23 cellular contexts compared by ENCODE assay signal in genomic region chr6:41640436-41640835, GRCh38. TPM values are rescaled to one million over a fixed set of nuclear protein-coding genes. Genes with fewer than 3 reads are reported as not detected.
A peak's percentile ranks its signal among the peaks of the same experiment; 100 is the strongest.
DNase-seq lines count a peak whose midpoint lies in the region; ATAC-seq and TF ChIP-seq lines count a peak whose summit lies in the region.
"Had no signal": no experiment of that assay in that cellular context is flagged by ENCODE, and none has a peak within 500 bp of the region (broad histone marks: within the 10 kb centered on the region; RNA-seq: fewer than 3 reads in every experiment).

No MANE protein-coding gene starts in this region.

- no peaks in the 10 kb centered on the region for H3K9me3 ChIP-seq in hepatocyte (ENCODE audit: low read depth)
- H3K9me3 ChIP-seq: heart right ventricle, neutrophil, thyroid gland had no signal

- DNase-seq in H7, result peak; percentile 56
- peak; percentile 40 for DNase-seq in UCSD-AML1 (lab: John Stamatoyannopoulos, UW; ENCODE audit: unreplicated experiment)
- no peak for DNase-seq in hepatocyte (ENCODE audit: low spot score)
- DNase-seq in osteocyte (ENCODE audit: extremely low spot score, unreplicated experiment), result no peak
- DNase-seq in inferior parietal cortex (ENCODE audit: extremely low spot score), result no peak
- no peak for DNase-seq in A172 (ENCODE audit: low spot score)
- no peak for DNase-seq in lower leg skin (ENCODE audit: low spot score in 2 of 2)
- DNase-seq: activated CD4-positive, alpha-beta T cell treated with anti-CD3 and anti-CD28 coated beads for 48 hours; activated CD8-positive, alpha-beta memory T cell treated with anti-CD3 and anti-CD28 coated beads, Interleukin-2, amount 50 U/mL, for 48 hours; activated gamma-delta T cell; amniotic stem cell; CD8-positive, alpha-beta T cell; DMS79 treated with DMSO at 0.1 percent for 48 hours; heart right ventricle; KG1; NCI-H1048; NCI-H2029; NCI-H446 treated with DMSO at 0.1 percent for 48 hours; RPMI8226; stimulated activated naive B cell treated with anti-CD40 and anti-IgM and Interleukin-4, amounts not matched to agents 10 μg/mL and 1 μg/mL and 100 μg/mL, for 72 hours; thyroid gland had no signal

- H3K36me3 ChIP-seq in H7 (replicated peaks; ENCODE audit: control insufficient read depth, insufficient read depth, low read length) (no peaks in the 10 kb centered on the region; the same call in 1 of the 2 replicates), hepatocyte (replicated peaks; ENCODE audit: insufficient read depth, low read depth) (no peaks in the 10 kb centered on the region)
- H3K36me3 ChIP-seq: heart right ventricle, neutrophil, thyroid gland had no signal

- peak overlapping the region; percentile 94 for H3K27ac Mint-ChIP-seq in osteocyte (ENCODE audit: unreplicated experiment)
- H3K27ac Mint-ChIP-seq: CD8-positive, alpha-beta T cell; stimulated activated naive B cell treated with anti-CD40 and anti-IgM and Interleukin-4, amounts not matched to agents 10 μg/mL and 1 μg/mL and 100 μg/mL, for 72 hours had no signal

- no peaks in the 10 kb centered on the region for H3K27me3 Mint-ChIP-seq in osteocyte (ENCODE audit: unreplicated experiment)

- H3K36me3 Mint-ChIP-seq in osteocyte (ENCODE audit: unreplicated experiment), result peaks cover 8% of the 10 kb centered on the region
- H3K36me3 Mint-ChIP-seq: CD8-positive, alpha-beta T cell; stimulated activated naive B cell treated with anti-CD40 and anti-IgM and Interleukin-4, amounts not matched to agents 10 μg/mL and 1 μg/mL and 100 μg/mL, for 72 hours had no signal

- no peaks in the 10 kb centered on the region for H3K9me3 Mint-ChIP-seq in osteocyte (ENCODE audit: unreplicated experiment)
- H3K9me3 Mint-ChIP-seq: CD8-positive, alpha-beta T cell; stimulated activated naive B cell treated with anti-CD40 and anti-IgM and Interleukin-4, amounts not matched to agents 10 μg/mL and 1 μg/mL and 100 μg/mL, for 72 hours had no signal

- no peak for ATAC-seq in GM21619 (IDR thresholded peaks at IDR 0.05; ENCODE audit: unreplicated experiment)
- ATAC-seq: CD8-positive, alpha-beta T cell; stimulated activated naive B cell treated with anti-CD40 and anti-IgM and Interleukin-4, amounts not matched to agents 10 μg/mL and 1 μg/mL and 100 μg/mL, for 72 hours had no signal

- H2AFZ ChIP-seq in hepatocyte, result no peak overlapping the region

- no peak for TF ChIP-seq CTCF in hepatocyte (IDR thresholded peaks at IDR 0.05; ENCODE audit: poor library complexity)
- TF ChIP-seq CTCF in osteocyte (IDR thresholded peaks at IDR 0.05), result no peak
- no peak for TF ChIP-seq CTCF in lower leg skin (IDR thresholded peaks at IDR 0.05)

- H3K4me1 Mint-ChIP-seq in osteocyte (ENCODE audit: unreplicated experiment), result peaks cover 76% of the 10 kb centered on the region

- H3K79me2 ChIP-seq in hepatocyte, result peaks cover 59% of the 10 kb centered on the region

- H3K27me3 ChIP-seq in H7 (ENCODE audit: control insufficient read depth, insufficient read depth, low read length) (peaks cover 25% of the 10 kb centered on the region), hepatocyte (peaks cover 10% of the 10 kb centered on the region)

- H3K4me1 ChIP-seq in hepatocyte (ENCODE audit: insufficient read depth), result peaks cover 67% of the 10 kb centered on the region

- peaks cover 36% of the 10 kb centered on the region for H4K20me1 ChIP-seq in hepatocyte (ENCODE audit: insufficient read depth, poor library complexity, severe bottlenecking)

- TF ChIP-seq POLR2A in lower leg skin (IDR thresholded peaks at IDR 0.05), result no peak

- H3K9me2 ChIP-seq in hepatocyte (replicated peaks; ENCODE audit: insufficient read depth), result no peaks in the 10 kb centered on the region

- H3K27ac ChIP-seq in hepatocyte, result peak overlapping the region; percentile 99
- H3K27ac ChIP-seq: neutrophil, thyroid gland had no signal

- no peak overlapping the region for H3K4me3 ChIP-seq in H7 (ENCODE audit: insufficient read depth, low read depth, low read length)
- H3K4me3 ChIP-seq in hepatocyte, result no peak overlapping the region
- no peak overlapping the region for H3K4me3 ChIP-seq in lower leg skin (ENCODE audit: low read depth, poor library complexity, severe bottlenecking)
- H3K4me3 ChIP-seq: thyroid gland had no signal

- WGBS in hepatocyte (ENCODE audit: low lambda C conversion rate, missing lambda C conversion rate), result 62% methylated on average over 6 of the region's 7 CpGs
- 62 to 67% methylated on average over 6 to 7 of the region's 7 CpGs for WGBS in lower leg skin, 2 donors

- peak overlapping the region; percentile 82 for H3K4me2 ChIP-seq in hepatocyte

- intact Hi-C loops in lower leg skin (cut with DNase I; ENCODE audit: low total_unique reads), result no loop called here

- H3K4me3 Mint-ChIP-seq in osteocyte (ENCODE audit: unreplicated experiment), result peak overlapping the region; percentile 88

RNA-seq across cellular contexts. Expression of gene MDFI, which starts 2.2 kb away (rescaled TPM):
- 205 and 262 TPM in 2 replicates for total RNA-seq in H7 (2014; rRNA removed; shearing (Covaris generic))
- total RNA-seq in hepatocyte, result 106 and 115 TPM in 2 replicates
- polyA plus RNA-seq in hepatocyte, result 28.2 and 45.2 TPM in 2 replicates
- total RNA-seq in osteocyte, result 74.1 and 75.9 TPM in 2 replicates
- not detected in 2 replicates for total RNA-seq in A172 (2014; rRNA removed; shearing (Covaris generic))
- total RNA-seq in lower leg skin, result 10 to 100 TPM; 30.4 to 70.9 (median 39.8) TPM
- total RNA-seq: CD8-positive, alpha-beta T cell had no signal

Comparison
In these comparisons a context has a peak if more than half of its experiments do, and no peak if none do; other contexts are left out.
1. DNase-seq: peak in H7 (single experiment) and UCSD-AML1 (single experiment); none in hepatocyte (single experiment), osteocyte (single experiment), inferior parietal cortex (single experiment), A172 (single experiment) and lower leg skin (0 of 2).
2. RNA of gene MDFI, which starts 2.2 kb away (total RNA-seq): 205 to 262 TPM in H7, 106 to 115 TPM in hepatocyte, 74.1 to 75.9 TPM in osteocyte and 30.4 to 70.9 TPM in lower leg skin; not detected in A172; every median in the first group is over 10 times any median in the second.